ENCODE assay signal across 8 cellular contexts in genomic region chr3:151328298-151329036, GRCh38.
DNase-seq lines count a peak whose midpoint lies in the region; ATAC-seq and TF ChIP-seq lines count a peak whose summit lies in the region.

No MANE protein-coding gene starts in this region.

- peak; percentile 41 for ATAC-seq in GM19463 (IDR thresholded peaks at IDR 0.05; ENCODE audit: unreplicated experiment)
- no peak for ATAC-seq in GM21576 (IDR thresholded peaks at IDR 0.05; ENCODE audit: unreplicated experiment)
- ATAC-seq in HG03521 (IDR thresholded peaks at IDR 0.05; ENCODE audit: unreplicated experiment), result no peak

- H3K36me3 Mint-ChIP-seq in dendritic cell treated with granulocyte-macrophage colony-stimulating factor and Interleukin-4, amounts not matched to agents 40 ng/mL and 50 ng/mL, for 4 days (ENCODE audit: low read depth), result peaks cover 6% of the 10 kb centered on the region

- H3K79me2 ChIP-seq in parathyroid adenoma, result no peaks in the 10 kb centered on the region

- H3K4me2 ChIP-seq in parathyroid adenoma (ENCODE audit: low read length), result no peak overlapping the region

- peaks cover 5% of the 10 kb centered on the region for H3K27me3 Mint-ChIP-seq in dendritic cell treated with granulocyte-macrophage colony-stimulating factor and Interleukin-4, amounts not matched to agents 40 ng/mL and 50 ng/mL, for 4 days

- peaks cover 3% of the 10 kb centered on the region for H3K4me1 ChIP-seq in parathyroid adenoma

- H3K4me3 Mint-ChIP-seq in dendritic cell treated with granulocyte-macrophage colony-stimulating factor and Interleukin-4, amounts not matched to agents 40 ng/mL and 50 ng/mL, for 4 days, result peak overlapping the region; percentile 80

- no peak overlapping the region for H3K9ac ChIP-seq in parathyroid adenoma

- no peak for TF ChIP-seq CTCF in parathyroid adenoma (IDR thresholded peaks at IDR 0.05)

- H3K27me3 ChIP-seq in parathyroid adenoma (ENCODE audit: control insufficient read depth, insufficient read depth, low read length), result no peaks in the 10 kb centered on the region

- H2AFZ ChIP-seq in parathyroid adenoma, result peak overlapping the region; percentile 10

- no peak overlapping the region for H3K4me3 ChIP-seq in parathyroid adenoma (ENCODE audit: low read depth, low read length)

- DNase-seq in NOMO-1 treated with dmso at 0.1 percent for 144 hours (lab: John Stamatoyannopoulos, UW; ENCODE audit: unreplicated experiment) (peak; percentile 69), HuH-7.5 (ENCODE audit: low spot score) (no peak), DMS53 (lab: John Stamatoyannopoulos, UW) (no peak)

- H3K27ac ChIP-seq in parathyroid adenoma, result no peak overlapping the region

- H3K9me3 ChIP-seq in parathyroid adenoma (ENCODE audit: control insufficient read depth, low read length), result no peaks in the 10 kb centered on the region

- no peaks in the 10 kb centered on the region for H3K9me3 Mint-ChIP-seq in dendritic cell treated with granulocyte-macrophage colony-stimulating factor and Interleukin-4, amounts not matched to agents 40 ng/mL and 50 ng/mL, for 4 days

- intact Hi-C loops in dendritic cell treated with granulocyte-macrophage colony-stimulating factor and Interleukin-4, amounts not matched to agents 40 ng/mL and 50 ng/mL, for 4 days (cut with micrococcal nuclease), result loop anchor here (2.0 to 5.0 kb wide), 2 partner anchors 22 to 34 kb away; no protein-coding TSS in a partner anchor

- H3K4me1 Mint-ChIP-seq in dendritic cell treated with granulocyte-macrophage colony-stimulating factor and Interleukin-4, amounts not matched to agents 40 ng/mL and 50 ng/mL, for 4 days (ENCODE audit: low read depth), result peaks cover 75% of the 10 kb centered on the region

- peak overlapping the region; percentile 80 for H3K27ac Mint-ChIP-seq in dendritic cell treated with granulocyte-macrophage colony-stimulating factor and Interleukin-4, amounts not matched to agents 40 ng/mL and 50 ng/mL, for 4 days

- H3K36me3 ChIP-seq in parathyroid adenoma (ENCODE audit: control insufficient read depth, insufficient read depth, low read length), result no peaks in the 10 kb centered on the region
